Comparison of ENCODE assay signal across 24 cellular contexts in genomic region chr5:99020698-99021048, GRCh38.
A peak's percentile ranks its signal among the peaks of the same experiment; 100 is the strongest.
DNase-seq lines count a peak whose midpoint lies in the region; ATAC-seq, FAIRE-seq and TF ChIP-seq lines count a peak whose summit lies in the region.
"Had no signal": no experiment of that assay in that cellular context is flagged by ENCODE, and none has a peak within 500 bp of the region (broad histone marks: within the 10 kb centered on the region; RNA-seq: fewer than 3 reads in every experiment).

No MANE protein-coding gene starts in this region.

- H2AFZ ChIP-seq in Karpas-422 (ENCODE audit: low read length): no peak overlapping the region

- in situ Hi-C loops in Panc1 (cut with HindIII; ENCODE audit: low pct_unique_long_range_greater_than_20kb, low sequenced_read_pairs): no loop called here

- intact Hi-C loops in Panc1 (cut with micrococcal nuclease; ENCODE audit: unreplicated experiment) (no loop called here), mucosa of descending colon (cut with DNase I, micrococcal nuclease) (loop anchor here in 1 of 2 donors (5.0 kb wide), 1 partner anchor 73 kb away; no protein-coding TSS in a partner anchor)

- H3K27me3 ChIP-seq in Panc1 (ENCODE audit: control insufficient read depth, insufficient read depth, low read length) (no peaks in the 10 kb centered on the region), Karpas-422 (ENCODE audit: low read length) (no peaks in the 10 kb centered on the region)
- H3K27me3 ChIP-seq: ascending aorta, foreskin keratinocyte, SJSA1, upper lobe of left lung had no signal

- H3K4me1 ChIP-seq in Panc1 (ENCODE audit: control insufficient read depth, insufficient read depth, low read length): peaks cover 15% of the 10 kb centered on the region
- H3K4me1 ChIP-seq in mucosa of descending colon (ENCODE audit: low read depth): peaks cover 28% of the 10 kb centered on the region
- H3K4me1 ChIP-seq in Karpas-422 (ENCODE audit: low read length): no peaks in the 10 kb centered on the region
- H3K4me1 ChIP-seq: ascending aorta had no signal

- H3K27ac ChIP-seq in 22Rv1 (0 out of 2 replicates have a peak overlapping the region, but pooled peaks have one; percentile 12), Panc1 (ENCODE audit: low read length) (peak overlapping the region; percentile 29), Karpas-422 (ENCODE audit: low read length) (no peak overlapping the region)
- H3K27ac ChIP-seq: ascending aorta; BLaER1 treated with 17β-estradiol and CSF1 and Interleukin-3, amounts not matched to agents 10 nM and 100 nM; foreskin keratinocyte; upper lobe of left lung had no signal

- H3K4me3 ChIP-seq in Panc1 (ENCODE audit: low read depth in 2 of 2, low read length in 2 of 2) (no peak overlapping the region), mucosa of descending colon (no peak overlapping the region), Karpas-422 (ENCODE audit: low read length) (no peak overlapping the region)
- H3K4me3 ChIP-seq: ascending aorta; BLaER1 treated with 17β-estradiol and CSF1 and Interleukin-3, amounts not matched to agents 10 nM and 100 nM; SJSA1; upper lobe of left lung had no signal

- no peaks in the 10 kb centered on the region for H3K79me2 ChIP-seq in Karpas-422 (ENCODE audit: low read length)

- no peak for TF ChIP-seq POLR2A in GM12892 (IDR thresholded peaks at IDR 0.05; ENCODE audit: low read depth, low read length)

- no peak overlapping the region for H3K4me2 ChIP-seq in Karpas-422 (ENCODE audit: low read depth, low read length, poor library complexity, severe bottlenecking)

- no peak overlapping the region for H3K9ac ChIP-seq in Karpas-422 (ENCODE audit: low read length)
- H3K9ac ChIP-seq: BLaER1 treated with 17β-estradiol and CSF1 and Interleukin-3, amounts not matched to agents 10 nM and 100 nM had no signal

- BruUV-seq in Panc1 (replicated peaks; lab: Mats Ljungman, UMichigan): no TSS peak

- POLR2A ChIA-PET in Panc1 (lab: Charles Lee): interaction anchor here (0.7 kb wide), 1 partner anchor 91 kb away, joined by 3 read pairs; no protein-coding TSS in a partner anchor

- H3K9me3 ChIP-seq in Panc1 (ENCODE audit: control insufficient read depth, insufficient read depth, low read depth, low read length) (no peaks in the 10 kb centered on the region), mucosa of descending colon (no peaks in the 10 kb centered on the region), Karpas-422 (ENCODE audit: low read length) (no peaks in the 10 kb centered on the region)
- H3K9me3 ChIP-seq: ascending aorta, SJSA1, upper lobe of left lung had no signal

- no peak for FAIRE-seq in GM12892 (lab: Jason Lieb, UNC)
- FAIRE-seq: A204.1, HTR-8/SVneo had no signal

- TF ChIP-seq CTCF in 22Rv1 (IDR thresholded peaks at IDR 0.05) (no peak), Panc1 (IDR thresholded peaks at IDR 0.05) (no peak), mucosa of descending colon (IDR thresholded peaks at IDR 0.05) (no peak)

- H3K9me2 ChIP-seq in Karpas-422 (replicated peaks; ENCODE audit: insufficient read depth, low read length): no peaks in the 10 kb centered on the region

- peak; percentile 76 for ATAC-seq in Panc1
- ATAC-seq in mucosa of descending colon: peak; percentile 89
- ATAC-seq in GM21825 (IDR thresholded peaks at IDR 0.05; ENCODE audit: unreplicated experiment): no peak

- H4K20me1 ChIP-seq in Karpas-422 (ENCODE audit: insufficient read depth, low read depth, low read length): no peaks in the 10 kb centered on the region
- H4K20me1 ChIP-seq: BLaER1 treated with 17β-estradiol and CSF1 and Interleukin-3, amounts not matched to agents 10 nM and 100 nM had no signal

- no peaks in the 10 kb centered on the region for H3K36me3 ChIP-seq in Panc1 (ENCODE audit: control insufficient read depth, insufficient read depth, low read length)
- H3K36me3 ChIP-seq in mucosa of descending colon (ENCODE audit: low read depth): no peaks in the 10 kb centered on the region
- no peaks in the 10 kb centered on the region for H3K36me3 ChIP-seq in Karpas-422 (ENCODE audit: insufficient read depth, low read length)
- H3K36me3 ChIP-seq: ascending aorta; BLaER1 treated with 17β-estradiol and CSF1 and Interleukin-3, amounts not matched to agents 10 nM and 100 nM; SJSA1; upper lobe of left lung had no signal

- DNase-seq in Panc1 (ENCODE audit: low read depth, low spot score): no peak
- DNase-seq in dermis blood vessel endothelial cell: peak; percentile 6
- DNase-seq in mucosa of descending colon: peak in 1 of 3 donors; percentile 32
- DNase-seq in Karpas-422: no peak
- no peak for DNase-seq in inferior parietal cortex (ENCODE audit: extremely low spot score)
- DNase-seq in GM12892 (ENCODE audit: insufficient read length): no peak
- DNase-seq: activated CD4-positive, CD25-positive, alpha-beta regulatory T cell; activated CD8-positive, alpha-beta memory T cell treated with anti-CD3 and anti-CD28 coated beads for 24 hours; activated naive CD4-positive, alpha-beta T cell treated with anti-CD3 and anti-CD28 coated beads, Interleukin-2, amount 50 U/mL, for 16 hours; activated T-cell treated with anti-CD3 and anti-CD28 coated beads, Interleukin-2, amount 50 U/mL, for 48 hours; NCI-H1417 treated with DMSO at 0.1 percent for 48 hours; NCI-H2171 treated with DMSO at 0.1 percent for 48 hours; NCI-H526 treated with DMSO at 0.1 percent for 48 hours; nucleus accumbens; stimulated activated CD4-positive, alpha-beta T cell treated with anti-CD3 and anti-CD28 coated beads, Interleukin-2, amount 100 ng/mL, for 24 hours; upper lobe of left lung had no signal

- CTCF ChIA-PET in Panc1 (lab: Charles Lee): interaction anchor here (0.9 kb wide), 1 partner anchor 250 kb away, joined by 3 read pairs; no protein-coding TSS in a partner anchor
